In the genomic region with DNA sequence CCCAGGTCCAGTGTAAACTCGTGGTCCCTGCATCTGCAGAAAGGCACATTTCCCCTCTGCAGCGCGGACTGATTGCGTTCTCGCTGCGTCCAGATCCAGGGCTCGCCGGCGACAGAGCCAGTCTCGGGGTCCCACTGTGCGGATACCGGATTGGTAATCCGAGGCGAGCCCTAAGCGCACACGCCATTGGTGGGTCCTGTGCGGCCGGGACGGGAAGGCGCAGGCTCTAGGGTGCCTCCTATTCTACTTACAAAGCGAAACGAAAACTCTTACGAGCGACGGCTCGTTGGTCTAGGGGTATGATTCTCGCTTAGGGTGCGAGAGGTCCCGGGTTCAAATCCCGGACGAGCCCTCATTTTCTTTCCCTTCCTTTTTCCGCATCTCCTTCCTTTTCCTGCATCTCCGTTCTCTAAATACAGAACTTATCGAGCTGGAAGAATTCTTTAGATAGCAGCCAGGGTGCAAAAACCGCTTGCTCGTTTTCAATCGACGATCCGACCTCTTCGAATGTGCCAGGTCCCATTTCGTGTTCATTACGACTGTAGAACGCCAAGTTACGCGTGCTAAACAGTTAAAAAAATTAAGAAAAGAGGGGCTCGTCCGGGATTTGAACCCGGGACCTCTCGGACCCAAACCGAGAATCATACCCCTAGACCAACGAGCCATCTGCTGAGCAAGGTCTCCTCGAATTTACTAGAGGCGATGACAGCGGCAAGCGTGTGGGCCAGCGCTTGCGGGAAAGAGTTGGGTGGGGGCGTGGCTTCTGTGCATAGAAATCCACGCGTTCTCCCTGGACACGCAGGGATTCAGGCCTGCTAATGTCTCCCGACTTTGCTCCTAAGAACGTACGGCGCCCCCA, we compare ENCODE assay signal across 8 cellular contexts. TPM values are rescaled to one million over a fixed set of nuclear protein-coding genes. Genes with fewer than 3 reads are reported as not detected.
DNase-seq lines count a peak whose midpoint lies in the region; FAIRE-seq lines count a peak whose summit lies in the region.

No MANE protein-coding gene starts in this region.

- DNase-seq in GDM1 (lab: John Stamatoyannopoulos, UW) (peak; percentile 87), HAP-1 (ENCODE audit: low spot score in 2 of 2) (peak; percentile 88 to 93), MG63 (peak; percentile 86), SIG-M5 treated with dmso at 0.1 percent for 504 hours (lab: John Stamatoyannopoulos, UW; ENCODE audit: unreplicated experiment) (peak; percentile 94), frontal cortex (ENCODE audit: low spot score in 2 of 2) (peak; percentile 82 to 93)
- peak; percentile 74 to 89 (median 84) for DNase-seq in activated naive CD4-positive, alpha-beta T cell (lab: John Stamatoyannopoulos, UW)

- H3K36me3 ChIP-seq in HAP-1 (replicated peaks) (no peaks in the 10 kb centered on the region), MG63 (no peaks in the 10 kb centered on the region), neuron (ENCODE audit: insufficient read depth, low read length) (no peaks in the 10 kb centered on the region), stomach smooth muscle (ENCODE audit: control insufficient read depth in 2 of 2, insufficient read depth in 2 of 2, low read length in 2 of 2) (no peaks in the 10 kb centered on the region)

- H3K4me1 ChIP-seq in HAP-1: peaks cover 7% of the 10 kb centered on the region
- peaks cover 4% of the 10 kb centered on the region for H3K4me1 ChIP-seq in neuron (ENCODE audit: insufficient read depth, low read length)
- H3K4me1 ChIP-seq in stomach smooth muscle (ENCODE audit: control insufficient read depth, insufficient read depth, low read length): peaks cover 22% of the 10 kb centered on the region

- H3K4me3 ChIP-seq in HAP-1 (peak overlapping the region; percentile 69), MG63 (peak overlapping the region; percentile 89), neuron (ENCODE audit: low read length) (peak overlapping the region; percentile 58), stomach smooth muscle (ENCODE audit: low read length in 2 of 2) (peak overlapping the region; percentile 96 to 97)

- H3K27me3 ChIP-seq in HAP-1 (ENCODE audit: low read depth) (no peaks in the 10 kb centered on the region), MG63 (no peaks in the 10 kb centered on the region), neuron (ENCODE audit: insufficient read depth, low read length) (no peaks in the 10 kb centered on the region), stomach smooth muscle (ENCODE audit: control insufficient read depth in 1 of 2, insufficient read depth in 2 of 2, low read length in 2 of 2) (no peaks in the 10 kb centered on the region)

- no peak for FAIRE-seq in frontal cortex (lab: Jason Lieb, UNC)

- in situ Hi-C loops in HAP-1 (cut with MboI; ENCODE audit: low sequenced_read_pairs): no loop called here

- H3K27ac ChIP-seq in stomach smooth muscle (ENCODE audit: low read length): peak overlapping the region; percentile 86

- H3K9ac ChIP-seq in stomach smooth muscle (ENCODE audit: low read length in 2 of 2): peak overlapping the region; percentile 73 to 81

- H3K9me3 ChIP-seq in HAP-1: no peaks in the 10 kb centered on the region
- no peaks in the 10 kb centered on the region for H3K9me3 ChIP-seq in MG63
- H3K9me3 ChIP-seq in neuron (ENCODE audit: low read length): no peaks in the 10 kb centered on the region
- H3K9me3 ChIP-seq in stomach smooth muscle (ENCODE audit: control insufficient read depth in 2 of 2, low read length in 2 of 2): no peaks in the 10 kb centered on the region

- peak overlapping the region; percentile 87 for H2AFZ ChIP-seq in neuron (ENCODE audit: low read depth, low read length)

RNA-seq across cellular contexts. Expression of gene WNT11, which starts 29.2 kb away (rescaled TPM):
- not detected in 2 replicates for total RNA-seq in MG63 (2014; rRNA removed; shearing (Covaris generic); ENCODE audit: low replicate concordance)
- 5.7 TPM for total RNA-seq in frontal cortex

Comparison
In these comparisons a context has a peak if more than half of its experiments do, and no peak if none do; other contexts are left out.
1. Peak in every context shown above with its lines: DNase-seq, H3K4me3 ChIP-seq and H3K27ac ChIP-seq.